ENCODE assay signal across 14 cellular contexts in the genomic region with DNA sequence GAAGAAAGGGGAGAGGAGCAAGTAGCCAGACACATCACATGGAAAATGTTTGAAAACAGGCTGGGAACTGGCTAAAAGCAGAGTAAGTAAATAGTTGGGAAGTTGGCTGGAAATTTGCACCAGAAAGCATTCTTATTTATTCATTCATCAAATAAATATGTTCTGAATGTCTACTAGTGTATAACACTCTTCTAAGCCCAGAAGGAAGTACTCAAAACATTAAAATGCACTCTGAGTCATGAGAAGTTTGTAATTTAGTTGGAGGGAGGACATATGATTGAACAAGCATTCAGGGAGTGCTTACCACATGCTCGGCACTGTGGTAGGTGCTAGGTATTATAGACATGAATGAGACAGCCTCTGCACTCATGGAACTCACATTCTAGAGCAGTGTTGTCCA. TPM values are rescaled to one million over a fixed set of nuclear protein-coding genes. Genes with fewer than 3 reads are reported as not detected.
DNase-seq lines count a peak whose midpoint lies in the region; ATAC-seq and TF ChIP-seq lines count a peak whose summit lies in the region.
"Had no signal": no experiment of that assay in that cellular context is flagged by ENCODE, and none has a peak within 500 bp of the region (broad histone marks: within the 10 kb centered on the region; RNA-seq: fewer than 3 reads in every experiment).

No MANE protein-coding gene starts in this region.

- H3K4me3 ChIP-seq in ACC112 (ENCODE audit: low read depth, low read length), result no peak overlapping the region
- H3K4me3 ChIP-seq in epithelial cell of esophagus (ENCODE audit: low read length), result no peak overlapping the region
- H3K4me3 ChIP-seq in lower lobe of right lung, result no peak overlapping the region
- H3K4me3 ChIP-seq in HAP-1, result no peak overlapping the region
- H3K4me3 ChIP-seq: cardiac muscle cell, ovary had no signal

- no peak overlapping the region for H2AFZ ChIP-seq in ACC112 (ENCODE audit: low read length, unreplicated experiment)

- H3K9me3 ChIP-seq in lower lobe of right lung (no peaks in the 10 kb centered on the region), HAP-1 (no peaks in the 10 kb centered on the region)
- H3K9me3 ChIP-seq: ovary, SK-N-SH had no signal

- H3K36me3 ChIP-seq in ACC112 (ENCODE audit: insufficient read depth, low read length) (no peaks in the 10 kb centered on the region), lower lobe of right lung (no peaks in the 10 kb centered on the region), HAP-1 (replicated peaks) (no peaks in the 10 kb centered on the region)
- H3K36me3 ChIP-seq: cardiac muscle cell, ovary had no signal

- ATAC-seq in lower lobe of right lung, result peak; percentile 88 to 93
- no peak for ATAC-seq in HG03432 (IDR thresholded peaks at IDR 0.05; ENCODE audit: unreplicated experiment)

- intact Hi-C loops in lower lobe of right lung (cut with DNase I), result no loop called here

- no peaks in the 10 kb centered on the region for H3K27me3 ChIP-seq in ACC112 (ENCODE audit: insufficient read depth, low read length)
- peaks cover 3% of the 10 kb centered on the region for H3K27me3 ChIP-seq in lower lobe of right lung (ENCODE audit: low read depth)
- H3K27me3 ChIP-seq in HAP-1 (ENCODE audit: low read depth), result 0 out of 2 replicates have a peak, but pooled peaks cover 4% of the 10 kb centered on the region
- H3K27me3 ChIP-seq: cardiac muscle cell, ovary had no signal

- in situ Hi-C loops in HAP-1 (cut with MboI; ENCODE audit: low sequenced_read_pairs), result no loop called here

- H3K27ac ChIP-seq in ACC112 (ENCODE audit: low read depth, low read length), result peak overlapping the region; percentile 36
- H3K27ac ChIP-seq in lower lobe of right lung, result no peak overlapping the region
- H3K27ac ChIP-seq: cardiac muscle cell, ovary had no signal

- DNase-seq in HS-5 (ENCODE audit: low read depth) (peak; percentile 79), epithelial cell of esophagus (ENCODE audit: low read depth) (peak; percentile 69), lower lobe of right lung (no peak), HAP-1 (ENCODE audit: low spot score in 2 of 2) (no peak), NCI-H446 treated with DMSO at 0.1 percent for 48 hours (lab: John Stamatoyannopoulos, UW) (no peak), hippocampal formation (lab: John Stamatoyannopoulos, UW) (no peak)
- DNase-seq: NCI-H2171; ovary; SK-N-SH; stimulated activated CD4-positive, alpha-beta T cell treated with anti-CD3 and anti-CD28 coated beads, Interleukin-12 subunit alpha, Interleukin-12 subunit beta, amount 100 ng/mL, for 4 hours had no signal

- TF ChIP-seq CTCF in epithelial cell of esophagus (IDR thresholded peaks at IDR 0.05; ENCODE audit: insufficient read depth, low read depth, low read length, missing control alignments) (no peak), lower lobe of right lung (IDR thresholded peaks at IDR 0.05) (no peak)

- no peaks in the 10 kb centered on the region for H3K79me2 ChIP-seq in ACC112 (ENCODE audit: control insufficient read depth, insufficient read depth, low read length, unreplicated experiment)

- H3K4me1 ChIP-seq in ACC112 (ENCODE audit: control insufficient read depth, insufficient read depth, low read length, unreplicated experiment) (no peaks in the 10 kb centered on the region), lower lobe of right lung (no peaks in the 10 kb centered on the region), HAP-1 (no peaks in the 10 kb centered on the region)

RNA-seq across cellular contexts. Expression of a gene that starts 37.0 kb away (rescaled TPM):
- 0.35 TPM for total RNA-seq in lower lobe of right lung

RNA-seq across cellular contexts. Expression of a gene that starts 56.5 kb away (rescaled TPM):
- total RNA-seq in lower lobe of right lung, result 0.77 TPM
- total RNA-seq: activated CD8-positive, alpha-beta memory T cell treated with anti-CD3 and anti-CD28 coated beads for 36 hours had no signal

Comparison
In these comparisons a context has a peak if more than half of its experiments do, and no peak if none do; other contexts are left out.
1. DNase-seq: peak in HS-5 (single experiment) and epithelial cell of esophagus (single experiment); none in lower lobe of right lung (single experiment), HAP-1 (0 of 2), NCI-H446 treated with DMSO at 0.1 percent for 48 hours (single experiment) and hippocampal formation (0 of 2).